In genomic region chr12:20350495-20350894, GRCh38 we compare ENCODE assay signal across 1 cellular context.
TF ChIP-seq lines count a peak whose summit lies in the region.

No MANE protein-coding gene starts in this region.

TF ChIP-seq in A549, 52 proteins besides CTCF, POLR2A, EP300 and RAD21 (continued from another document):
- TF ChIP-seq ATOH8 (CRISPR knock-in tag; IDR thresholded peaks at IDR 0.05; ENCODE audit: low read depth) = no peak
- 0 out of 2 replicates have a peak, but pooled peaks have one; percentile 24 for TF ChIP-seq FOSL2 (IDR thresholded peaks at IDR 0.05)
- TF ChIP-seq FOSL2 (CRISPR knock-in tag; IDR thresholded peaks at IDR 0.05) = peak; percentile 22; the same call in 1 of the 2 replicates
